ENCODE assay signal across 34 cellular contexts in the genomic region with DNA sequence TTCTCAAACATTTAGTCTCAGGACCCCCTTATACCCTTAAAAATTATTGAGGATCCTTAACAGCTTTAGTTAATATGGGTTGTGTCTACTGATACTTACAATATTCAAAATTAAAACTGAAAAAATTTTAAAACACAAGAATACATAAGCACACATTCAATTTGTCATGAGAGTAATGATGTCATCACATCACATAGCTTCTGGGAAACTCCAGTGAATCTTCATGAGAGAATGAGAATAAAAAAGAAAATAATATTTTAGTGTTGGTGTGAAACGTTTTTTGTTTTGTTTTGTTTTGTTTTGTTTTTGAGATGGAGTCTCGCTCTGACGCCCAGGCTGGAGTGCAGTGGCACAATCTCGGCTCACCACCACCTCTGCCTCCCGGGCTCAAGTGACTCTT. TPM values are rescaled to one million over a fixed set of nuclear protein-coding genes. Genes with fewer than 3 reads are reported as not detected.
"Had no signal": no experiment of that assay in that cellular context is flagged by ENCODE, and none has a peak within 500 bp of the region (broad histone marks: within the 10 kb centered on the region; RNA-seq: fewer than 3 reads in every experiment).

No MANE protein-coding gene starts in this region.

- H3K4me3 ChIP-seq: Peyer's patch, SJSA1 had no signal

- H3K36me3 ChIP-seq: Peyer's patch, SJSA1 had no signal

- H3K9me3 ChIP-seq: SJSA1, SK-N-SH had no signal

- H3K9ac ChIP-seq: KMS-11, SK-N-SH had no signal

- ATAC-seq: activated CD8-positive, alpha-beta memory T cell treated with anti-CD3 and anti-CD28 coated beads, Interleukin-2, amount 10 ng/mL, durations not matched to agents 7 days and 5 days; activated naive CD8-positive, alpha-beta T cell treated with anti-CD3 and anti-CD28 coated beads, Interleukin-2, amount 50 U/mL, for 24 hours; PC-3; T-helper 17 cell had no signal

- DNase-seq: activated B cell treated with CpG ODN at 0.5 μM for 24 hours; activated CD4-positive, alpha-beta memory T cell treated with anti-CD3 and anti-CD28 coated beads, Interleukin-2, amount 10 ng/mL, durations not matched to agents 7 days and 5 days; activated CD4-positive, alpha-beta T cell treated with anti-CD3 and anti-CD28 coated beads for 4 hours; activated CD4-positive, CD25-positive, alpha-beta regulatory T cell treated with anti-CD3 and anti-CD28 coated beads, Interleukin-2, amount 50 U/mL, for 72 hours; activated CD8-positive, alpha-beta memory T cell treated with anti-CD3 and anti-CD28 coated beads for 24 hours; activated CD8-positive, alpha-beta memory T cell treated with anti-CD3 and anti-CD28 coated beads, Interleukin-2, amount 10 ng/mL, durations not matched to agents 7 days and 5 days; activated CD8-positive, alpha-beta memory T cell treated with anti-CD3 and anti-CD28 coated beads, Interleukin-2, amount 50 U/mL, for 48 hours; activated effector memory CD4-positive, alpha-beta T cell treated with Interleukin-2 at 50 U/mL for 16 hours; activated naive CD4-positive, alpha-beta T cell treated with anti-CD3 and anti-CD28 coated beads, Interleukin-2, amount 10 ng/mL, durations not matched to agents 7 days and 5 days; activated naive CD8-positive, alpha-beta T cell treated with anti-CD3 and anti-CD28 coated beads, Interleukin-2, amount 50 U/mL, for 24 hours; activated T-cell treated with anti-CD3 and anti-CD28 coated beads, Interleukin-2, amount 50 U/mL, for 48 hours; anterior cingulate cortex; caudate nucleus; NCI-H1092 treated with DMSO at 0.1 percent for 48 hours; NCI-H1417; NCI-H146; NCI-H187; NCI-H2029 treated with DMSO at 0.1 percent for 48 hours; NCI-H2107; NCI-H2171; NCI-H510A; NCI-H526; NCI-H748 treated with DMSO at 0.1 percent for 48 hours; NK-92 treated with Interleukin-12 subunit alpha and Interleukin-12 subunit beta, amount 100 ng/mL, for 24 hours; PC-3; Peyer's patch; RPMI8226; SHP77 treated with DMSO at 0.1 percent for 48 hours; SK-N-SH; T-helper 17 cell had no signal

- H3K4me1 ChIP-seq: SJSA1 had no signal

- FAIRE-seq: bronchial epithelial cell had no signal

- H3K4me2 ChIP-seq: KMS-11, SK-N-SH had no signal

- H3K27ac ChIP-seq: KMS-11, Peyer's patch, SJSA1, VCaP had no signal

- H3K27me3 ChIP-seq: Peyer's patch, SJSA1 had no signal

RNA-seq across cellular contexts. Expression of a gene that starts 25.1 kb away (rescaled TPM):
- total RNA-seq: activated CD4-positive, alpha-beta memory T cell treated with anti-CD3 and anti-CD28 coated beads, Interleukin-2, amount 10 ng/mL, durations not matched to agents 7 days and 5 days; activated CD8-positive, alpha-beta memory T cell treated with anti-CD3 and anti-CD28 coated beads, Interleukin-2, amount 10 ng/mL, durations not matched to agents 7 days and 5 days; SJSA1 had no signal
